ENCODE assay signal across 12 cellular contexts in genomic region chr16:28566233-28566925, GRCh38. TPM values are rescaled to one million over a fixed set of nuclear protein-coding genes. Genes with fewer than 3 reads are reported as not detected.
"Had no signal": no experiment of that assay in that cellular context is flagged by ENCODE, and none has a peak within 500 bp of the region (broad histone marks: within the 10 kb centered on the region; RNA-seq: fewer than 3 reads in every experiment).

No MANE protein-coding gene starts in this region.

RNA-seq across cellular contexts. Expression of gene NUPR1, which starts 27.6 kb away (rescaled TPM):
- total RNA-seq: activated CD4-positive, alpha-beta memory T cell treated with anti-CD3 and anti-CD28 coated beads, Interleukin-2, amount 10 ng/mL, durations not matched to agents 7 days and 5 days; activated CD4-positive, alpha-beta T cell treated with anti-CD3 and anti-CD28 coated beads for 36 hours; activated CD4-positive, alpha-beta T cell treated with anti-CD3 and anti-CD28 coated beads, Interleukin-2, amount 10 ng/mL, durations not matched to agents 7 days and 5 days; activated CD8-positive, alpha-beta memory T cell treated with anti-CD3 and anti-CD28 coated beads, Interleukin-2, amount 10 ng/mL, durations not matched to agents 7 days and 5 days; activated CD8-positive, alpha-beta T cell treated with anti-CD3 and anti-CD28 coated beads, Interleukin-2, amount 10 ng/mL, durations not matched to agents 7 days and 5 days; activated T-helper 2 cell treated with anti-CD3 and anti-CD28 coated beads, Interferon-gamma antibody, Interleukin-2, Interleukin-4, amounts not matched to agents 10 μg/mL and 5 μg/mL and 100 μg/mL, durations not matched to agents 14 hours and 24 hours and 36 hours; cardiac muscle cell had no signal
- polyA plus RNA-seq: cardiac muscle cell had no signal

RNA-seq across cellular contexts. Expression of gene SULT1A2, which starts 30.5 kb away (rescaled TPM):
- total RNA-seq: bronchial epithelial cell, chondrocyte had no signal

RNA-seq across cellular contexts. Expression of gene IL27, which starts 59.7 kb away (rescaled TPM):
- total RNA-seq: activated CD4-positive, alpha-beta memory T cell treated with anti-CD3 and anti-CD28 coated beads, Interleukin-2, amount 10 ng/mL, durations not matched to agents 7 days and 5 days; activated CD4-positive, alpha-beta T cell treated with anti-CD3 and anti-CD28 coated beads for 36 hours; activated CD4-positive, alpha-beta T cell treated with anti-CD3 and anti-CD28 coated beads, Interleukin-2, amount 10 ng/mL, durations not matched to agents 7 days and 5 days; activated CD8-positive, alpha-beta memory T cell treated with anti-CD3 and anti-CD28 coated beads, Interleukin-2, amount 10 ng/mL, durations not matched to agents 7 days and 5 days; activated CD8-positive, alpha-beta T cell treated with anti-CD3 and anti-CD28 coated beads, Interleukin-2, amount 10 ng/mL, durations not matched to agents 7 days and 5 days; activated naive CD8-positive, alpha-beta T cell treated with anti-CD3 and anti-CD28 coated beads, Interleukin-2, amount 10 ng/mL, durations not matched to agents 7 days and 5 days; activated T-helper 2 cell treated with anti-CD3 and anti-CD28 coated beads, Interferon-gamma antibody, Interleukin-2, Interleukin-4, amounts not matched to agents 10 μg/mL and 5 μg/mL and 100 μg/mL, durations not matched to agents 14 hours and 24 hours and 36 hours; ascending aorta; bronchial epithelial cell; cardiac muscle cell; chondrocyte; WTC11 had no signal
- polyA plus RNA-seq: cardiac muscle cell had no signal
